8 cellular contexts compared by ENCODE assay signal in genomic region chr16:88649195-88649923, GRCh38. TPM values are rescaled to one million over a fixed set of nuclear protein-coding genes. Genes with fewer than 3 reads are reported as not detected.
A peak's percentile ranks its signal among the peaks of the same experiment; 100 is the strongest.
DNase-seq lines count a peak whose midpoint lies in the region; ATAC-seq, FAIRE-seq and TF ChIP-seq lines count a peak whose summit lies in the region.
"Had no signal": no experiment of that assay in that cellular context is flagged by ENCODE, and none has a peak within 500 bp of the region (broad histone marks: within the 10 kb centered on the region; RNA-seq: fewer than 3 reads in every experiment).

No MANE protein-coding gene starts in this region.

- DNase-seq in NCI-H1105 (lab: John Stamatoyannopoulos, UW) (peak; percentile 27), psoas muscle (no peak), urothelium cell line (ENCODE audit: low spot score) (no peak)

- H3K36me3 ChIP-seq in psoas muscle (ENCODE audit: insufficient read depth in 1 of 2, low read depth in 1 of 2): peaks cover 0 to 15% of the 10 kb centered on the region in 2 donors

- ATAC-seq in psoas muscle (no peak), HG03469 (IDR thresholded peaks at IDR 0.05; ENCODE audit: unreplicated experiment) (no peak), GM18861 (IDR thresholded peaks at IDR 0.05; ENCODE audit: unreplicated experiment) (no peak)

- H3K4me1 ChIP-seq in psoas muscle: peaks cover 11% of the 10 kb centered on the region

- H3K4me1 Mint-ChIP-seq in dendritic cell treated with granulocyte-macrophage colony-stimulating factor and Interleukin-4, amounts not matched to agents 40 ng/mL and 50 ng/mL, for 4 days (ENCODE audit: low read depth): peaks cover 71% of the 10 kb centered on the region

- TF ChIP-seq CTCF in psoas muscle (IDR thresholded peaks at IDR 0.05): no peak

- no peak for FAIRE-seq in urothelium cell line (lab: Jason Lieb, UNC)

- H3K36me3 Mint-ChIP-seq in dendritic cell treated with granulocyte-macrophage colony-stimulating factor and Interleukin-4, amounts not matched to agents 40 ng/mL and 50 ng/mL, for 4 days (ENCODE audit: low read depth): peaks cover 100% of the 10 kb centered on the region

- peak overlapping the region; percentile 94 for H3K4me3 Mint-ChIP-seq in dendritic cell treated with granulocyte-macrophage colony-stimulating factor and Interleukin-4, amounts not matched to agents 40 ng/mL and 50 ng/mL, for 4 days

- intact Hi-C loops in dendritic cell treated with granulocyte-macrophage colony-stimulating factor and Interleukin-4, amounts not matched to agents 40 ng/mL and 50 ng/mL, for 4 days (cut with micrococcal nuclease): loop anchor here (1.0 kb wide), 1 partner anchor 10 kb away; no protein-coding TSS in a partner anchor
- intact Hi-C loops in psoas muscle (cut with DNase I): no loop called here

- peak overlapping the region; percentile 92 for H3K27ac Mint-ChIP-seq in dendritic cell treated with granulocyte-macrophage colony-stimulating factor and Interleukin-4, amounts not matched to agents 40 ng/mL and 50 ng/mL, for 4 days

- peak overlapping the region; percentile 78 for H3K4me3 ChIP-seq in GM08714 (ENCODE audit: low read length)
- H3K4me3 ChIP-seq in psoas muscle: peak overlapping the region; percentile 72

- 76 to 88% (median 76%) methylated on average over 19 to 20 of the region's 20 CpGs for WGBS in psoas muscle, 3 donors

- H3K27me3 Mint-ChIP-seq in dendritic cell treated with granulocyte-macrophage colony-stimulating factor and Interleukin-4, amounts not matched to agents 40 ng/mL and 50 ng/mL, for 4 days: no peaks in the 10 kb centered on the region

- no peaks in the 10 kb centered on the region for H3K9me3 Mint-ChIP-seq in dendritic cell treated with granulocyte-macrophage colony-stimulating factor and Interleukin-4, amounts not matched to agents 40 ng/mL and 50 ng/mL, for 4 days

- H3K27ac ChIP-seq in psoas muscle: no peak overlapping the region

- no peaks in the 10 kb centered on the region for H3K9me3 ChIP-seq in psoas muscle

- H3K27me3 ChIP-seq in psoas muscle (ENCODE audit: insufficient read depth in 3 of 3, low read length in 2 of 3): no peaks in the 10 kb centered on the region

RNA-seq across cellular contexts. Expression of gene CYBA, which starts 1.5 kb away (rescaled TPM):
- total RNA-seq in psoas muscle: 10 to 100 TPM; 17.1 to 20.2 (median 19.2) TPM
- 10 to 100 TPM in 2 of 3 donors, 1 to 10 TPM in 1; 9.1 to 28.0 (median 24.0) TPM for polyA plus RNA-seq in psoas muscle

RNA-seq across cellular contexts. Expression of gene IL17C, which starts 11.0 kb away (rescaled TPM):
- not detected for total RNA-seq in psoas muscle
- polyA plus RNA-seq in psoas muscle: not detected
- total RNA-seq: cerebellum had no signal

RNA-seq across cellular contexts. Expression of gene MVD, which starts 13.5 kb away (rescaled TPM):
- total RNA-seq in psoas muscle: 10 to 100 TPM; 11.7 to 26.8 (median 16.1) TPM
- 10 to 100 TPM; 13.7 to 19.2 (median 15.9) TPM for polyA plus RNA-seq in psoas muscle

RNA-seq across cellular contexts. Expression of gene SNAI3, which starts 36.9 kb away (rescaled TPM):
- 1 to 10 TPM; 1.5 to 8.5 (median 4.0) TPM for total RNA-seq in psoas muscle
- polyA plus RNA-seq in psoas muscle: 1 to 10 TPM; 1.2 to 5.3 (median 3.0) TPM
- total RNA-seq: cerebellum had no signal

RNA-seq across cellular contexts. Expression of gene RNF166, which starts 56.8 kb away (rescaled TPM):
- total RNA-seq in psoas muscle: 10 to 100 TPM; 13.4 to 22.9 (median 15.7) TPM
- 10 to 100 TPM; 10.1 to 14.9 (median 12.1) TPM for polyA plus RNA-seq in psoas muscle
